Comparison of ENCODE assay signal across 1 cellular context in the genomic region with DNA sequence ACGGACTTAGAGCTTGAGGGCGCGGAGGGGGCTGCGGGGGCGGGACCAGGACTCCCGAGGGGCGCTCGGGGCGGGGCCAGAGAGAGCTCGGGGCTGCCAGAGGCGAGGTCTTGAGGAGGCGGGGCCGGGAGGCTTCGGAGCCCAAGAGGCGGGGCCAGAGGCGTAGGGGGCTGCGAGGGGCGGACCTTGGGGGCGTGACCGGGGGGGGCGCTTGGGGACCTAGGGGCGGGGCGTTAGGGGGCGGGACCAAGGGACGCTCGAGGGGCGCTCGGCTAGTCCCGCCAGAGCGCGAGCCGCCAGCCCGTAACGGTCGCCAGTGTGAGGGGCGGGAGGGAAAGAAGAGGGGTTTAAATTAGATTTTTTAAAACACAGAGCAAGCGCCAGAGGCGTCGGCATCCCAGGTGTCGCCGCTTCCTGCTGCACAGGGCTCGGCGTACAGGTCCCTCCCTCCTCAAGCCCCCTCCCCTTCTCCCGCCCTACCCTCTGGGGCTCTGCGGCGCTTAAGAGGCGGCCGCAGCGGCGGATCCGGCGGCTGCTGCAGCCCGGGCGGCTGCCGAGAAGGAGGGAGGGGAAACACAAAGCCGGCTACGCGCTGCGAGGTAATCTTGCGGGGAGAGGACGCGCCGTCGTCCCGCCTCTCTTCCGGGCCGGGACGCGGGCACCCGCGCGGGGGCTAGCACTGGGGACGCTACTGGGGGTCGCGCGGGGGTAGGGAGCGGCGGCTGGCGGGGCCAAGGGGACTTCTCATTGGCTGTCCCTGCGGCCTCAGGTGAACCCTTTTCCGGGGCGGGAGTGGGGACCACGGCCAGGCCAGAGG.
TF ChIP-seq lines count a peak whose summit lies in the region.

A gene with protein sequence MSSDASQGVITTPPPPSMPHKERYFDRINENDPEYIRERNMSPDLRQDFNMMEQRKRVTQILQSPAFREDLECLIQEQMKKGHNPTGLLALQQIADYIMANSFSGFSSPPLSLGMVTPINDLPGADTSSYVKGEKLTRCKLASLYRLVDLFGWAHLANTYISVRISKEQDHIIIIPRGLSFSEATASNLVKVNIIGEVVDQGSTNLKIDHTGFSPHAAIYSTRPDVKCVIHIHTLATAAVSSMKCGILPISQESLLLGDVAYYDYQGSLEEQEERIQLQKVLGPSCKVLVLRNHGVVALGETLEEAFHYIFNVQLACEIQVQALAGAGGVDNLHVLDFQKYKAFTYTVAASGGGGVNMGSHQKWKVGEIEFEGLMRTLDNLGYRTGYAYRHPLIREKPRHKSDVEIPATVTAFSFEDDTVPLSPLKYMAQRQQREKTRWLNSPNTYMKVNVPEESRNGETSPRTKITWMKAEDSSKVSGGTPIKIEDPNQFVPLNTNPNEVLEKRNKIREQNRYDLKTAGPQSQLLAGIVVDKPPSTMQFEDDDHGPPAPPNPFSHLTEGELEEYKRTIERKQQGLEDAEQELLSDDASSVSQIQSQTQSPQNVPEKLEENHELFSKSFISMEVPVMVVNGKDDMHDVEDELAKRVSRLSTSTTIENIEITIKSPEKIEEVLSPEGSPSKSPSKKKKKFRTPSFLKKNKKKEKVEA (plus strand): TSS at position 284 of the 817 bp plus-strand sequence. CDS start 92,670 bp downstream, outside the sequence.

TF ChIP-seq in WTC11, 78 proteins besides CTCF, POLR2A, EP300 and RAD21 (continued from another document and continues in another):
- TF ChIP-seq, protein P1, sequence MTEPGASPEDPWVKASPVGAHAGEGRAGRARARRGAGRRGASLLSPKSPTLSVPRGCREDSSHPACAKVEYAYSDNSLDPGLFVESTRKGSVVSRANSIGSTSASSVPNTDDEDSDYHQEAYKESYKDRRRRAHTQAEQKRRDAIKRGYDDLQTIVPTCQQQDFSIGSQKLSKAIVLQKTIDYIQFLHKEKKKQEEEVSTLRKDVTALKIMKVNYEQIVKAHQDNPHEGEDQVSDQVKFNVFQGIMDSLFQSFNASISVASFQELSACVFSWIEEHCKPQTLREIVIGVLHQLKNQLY (CRISPR knock-in tag; IDR thresholded peaks at IDR 0.05), result no peak
- TF ChIP-seq, protein P2, sequence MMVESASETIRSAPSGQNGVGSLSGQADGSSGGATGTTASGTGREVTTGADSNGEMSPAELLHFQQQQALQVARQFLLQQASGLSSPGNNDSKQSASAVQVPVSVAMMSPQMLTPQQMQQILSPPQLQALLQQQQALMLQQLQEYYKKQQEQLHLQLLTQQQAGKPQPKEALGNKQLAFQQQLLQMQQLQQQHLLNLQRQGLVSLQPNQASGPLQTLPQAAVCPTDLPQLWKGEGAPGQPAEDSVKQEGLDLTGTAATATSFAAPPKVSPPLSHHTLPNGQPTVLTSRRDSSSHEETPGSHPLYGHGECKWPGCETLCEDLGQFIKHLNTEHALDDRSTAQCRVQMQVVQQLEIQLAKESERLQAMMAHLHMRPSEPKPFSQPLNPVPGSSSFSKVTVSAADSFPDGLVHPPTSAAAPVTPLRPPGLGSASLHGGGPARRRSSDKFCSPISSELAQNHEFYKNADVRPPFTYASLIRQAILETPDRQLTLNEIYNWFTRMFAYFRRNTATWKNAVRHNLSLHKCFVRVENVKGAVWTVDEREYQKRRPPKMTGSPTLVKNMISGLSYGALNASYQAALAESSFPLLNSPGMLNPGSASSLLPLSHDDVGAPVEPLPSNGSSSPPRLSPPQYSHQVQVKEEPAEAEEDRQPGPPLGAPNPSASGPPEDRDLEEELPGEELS (CRISPR knock-in tag; IDR thresholded peaks at IDR 0.05), result peak; percentile 32; the same call in 1 of the 2 replicates
- TF ChIP-seq NR2C2 (CRISPR knock-in tag; IDR thresholded peaks at IDR 0.05), result no peak
- no peak for TF ChIP-seq ESRRA (CRISPR knock-in tag; IDR thresholded peaks at IDR 0.05; ENCODE audit: borderline replicate concordance)
- TF ChIP-seq CREM (CRISPR knock-in tag; IDR thresholded peaks at IDR 0.05), result peak; percentile 52; the same call in 1 of the 2 replicates
- no peak for TF ChIP-seq IRF2 (CRISPR knock-in tag; IDR thresholded peaks at IDR 0.05; ENCODE audit: borderline replicate concordance, low read depth)
- TF ChIP-seq, protein P3, sequence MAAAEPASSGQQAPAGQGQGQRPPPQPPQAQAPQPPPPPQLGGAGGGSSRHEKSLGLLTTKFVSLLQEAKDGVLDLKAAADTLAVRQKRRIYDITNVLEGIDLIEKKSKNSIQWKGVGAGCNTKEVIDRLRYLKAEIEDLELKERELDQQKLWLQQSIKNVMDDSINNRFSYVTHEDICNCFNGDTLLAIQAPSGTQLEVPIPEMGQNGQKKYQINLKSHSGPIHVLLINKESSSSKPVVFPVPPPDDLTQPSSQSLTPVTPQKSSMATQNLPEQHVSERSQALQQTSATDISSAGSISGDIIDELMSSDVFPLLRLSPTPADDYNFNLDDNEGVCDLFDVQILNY (CRISPR knock-in tag; IDR thresholded peaks at IDR 0.05), result no peak
- no peak for TF ChIP-seq TEAD1 (CRISPR knock-in tag; IDR thresholded peaks at IDR 0.05)
- TF ChIP-seq, protein P4, sequence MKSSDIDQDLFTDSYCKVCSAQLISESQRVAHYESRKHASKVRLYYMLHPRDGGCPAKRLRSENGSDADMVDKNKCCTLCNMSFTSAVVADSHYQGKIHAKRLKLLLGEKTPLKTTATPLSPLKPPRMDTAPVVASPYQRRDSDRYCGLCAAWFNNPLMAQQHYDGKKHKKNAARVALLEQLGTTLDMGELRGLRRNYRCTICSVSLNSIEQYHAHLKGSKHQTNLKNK (CRISPR knock-in tag; IDR thresholded peaks at IDR 0.05), result no peak
- TF ChIP-seq, protein P5, sequence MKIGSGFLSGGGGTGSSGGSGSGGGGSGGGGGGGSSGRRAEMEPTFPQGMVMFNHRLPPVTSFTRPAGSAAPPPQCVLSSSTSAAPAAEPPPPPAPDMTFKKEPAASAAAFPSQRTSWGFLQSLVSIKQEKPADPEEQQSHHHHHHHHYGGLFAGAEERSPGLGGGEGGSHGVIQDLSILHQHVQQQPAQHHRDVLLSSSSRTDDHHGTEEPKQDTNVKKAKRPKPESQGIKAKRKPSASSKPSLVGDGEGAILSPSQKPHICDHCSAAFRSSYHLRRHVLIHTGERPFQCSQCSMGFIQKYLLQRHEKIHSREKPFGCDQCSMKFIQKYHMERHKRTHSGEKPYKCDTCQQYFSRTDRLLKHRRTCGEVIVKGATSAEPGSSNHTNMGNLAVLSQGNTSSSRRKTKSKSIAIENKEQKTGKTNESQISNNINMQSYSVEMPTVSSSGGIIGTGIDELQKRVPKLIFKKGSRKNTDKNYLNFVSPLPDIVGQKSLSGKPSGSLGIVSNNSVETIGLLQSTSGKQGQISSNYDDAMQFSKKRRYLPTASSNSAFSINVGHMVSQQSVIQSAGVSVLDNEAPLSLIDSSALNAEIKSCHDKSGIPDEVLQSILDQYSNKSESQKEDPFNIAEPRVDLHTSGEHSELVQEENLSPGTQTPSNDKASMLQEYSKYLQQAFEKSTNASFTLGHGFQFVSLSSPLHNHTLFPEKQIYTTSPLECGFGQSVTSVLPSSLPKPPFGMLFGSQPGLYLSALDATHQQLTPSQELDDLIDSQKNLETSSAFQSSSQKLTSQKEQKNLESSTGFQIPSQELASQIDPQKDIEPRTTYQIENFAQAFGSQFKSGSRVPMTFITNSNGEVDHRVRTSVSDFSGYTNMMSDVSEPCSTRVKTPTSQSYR (CRISPR knock-in tag; IDR thresholded peaks at IDR 0.05), result no peak
- TF ChIP-seq, protein P6, sequence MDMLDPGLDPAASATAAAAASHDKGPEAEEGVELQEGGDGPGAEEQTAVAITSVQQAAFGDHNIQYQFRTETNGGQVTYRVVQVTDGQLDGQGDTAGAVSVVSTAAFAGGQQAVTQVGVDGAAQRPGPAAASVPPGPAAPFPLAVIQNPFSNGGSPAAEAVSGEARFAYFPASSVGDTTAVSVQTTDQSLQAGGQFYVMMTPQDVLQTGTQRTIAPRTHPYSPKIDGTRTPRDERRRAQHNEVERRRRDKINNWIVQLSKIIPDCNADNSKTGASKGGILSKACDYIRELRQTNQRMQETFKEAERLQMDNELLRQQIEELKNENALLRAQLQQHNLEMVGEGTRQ (CRISPR knock-in tag; IDR thresholded peaks at IDR 0.05), result no peak
- TF ChIP-seq, protein P7, sequence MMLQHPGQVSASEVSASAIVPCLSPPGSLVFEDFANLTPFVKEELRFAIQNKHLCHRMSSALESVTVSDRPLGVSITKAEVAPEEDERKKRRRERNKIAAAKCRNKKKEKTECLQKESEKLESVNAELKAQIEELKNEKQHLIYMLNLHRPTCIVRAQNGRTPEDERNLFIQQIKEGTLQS (CRISPR knock-in tag; conservative IDR thresholded peaks at IDR 0.05), result no peak
- no peak for TF ChIP-seq ZNF317 (CRISPR knock-in tag; IDR thresholded peaks at IDR 0.05; ENCODE audit: borderline replicate concordance, low read depth)
- TF ChIP-seq, protein P8, sequence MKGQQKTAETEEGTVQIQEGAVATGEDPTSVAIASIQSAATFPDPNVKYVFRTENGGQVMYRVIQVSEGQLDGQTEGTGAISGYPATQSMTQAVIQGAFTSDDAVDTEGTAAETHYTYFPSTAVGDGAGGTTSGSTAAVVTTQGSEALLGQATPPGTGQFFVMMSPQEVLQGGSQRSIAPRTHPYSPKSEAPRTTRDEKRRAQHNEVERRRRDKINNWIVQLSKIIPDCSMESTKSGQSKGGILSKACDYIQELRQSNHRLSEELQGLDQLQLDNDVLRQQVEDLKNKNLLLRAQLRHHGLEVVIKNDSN (CRISPR knock-in tag; IDR thresholded peaks at IDR 0.05), result peak; percentile 56; the same call in 1 of the 2 replicates
- TF ChIP-seq, protein P9, sequence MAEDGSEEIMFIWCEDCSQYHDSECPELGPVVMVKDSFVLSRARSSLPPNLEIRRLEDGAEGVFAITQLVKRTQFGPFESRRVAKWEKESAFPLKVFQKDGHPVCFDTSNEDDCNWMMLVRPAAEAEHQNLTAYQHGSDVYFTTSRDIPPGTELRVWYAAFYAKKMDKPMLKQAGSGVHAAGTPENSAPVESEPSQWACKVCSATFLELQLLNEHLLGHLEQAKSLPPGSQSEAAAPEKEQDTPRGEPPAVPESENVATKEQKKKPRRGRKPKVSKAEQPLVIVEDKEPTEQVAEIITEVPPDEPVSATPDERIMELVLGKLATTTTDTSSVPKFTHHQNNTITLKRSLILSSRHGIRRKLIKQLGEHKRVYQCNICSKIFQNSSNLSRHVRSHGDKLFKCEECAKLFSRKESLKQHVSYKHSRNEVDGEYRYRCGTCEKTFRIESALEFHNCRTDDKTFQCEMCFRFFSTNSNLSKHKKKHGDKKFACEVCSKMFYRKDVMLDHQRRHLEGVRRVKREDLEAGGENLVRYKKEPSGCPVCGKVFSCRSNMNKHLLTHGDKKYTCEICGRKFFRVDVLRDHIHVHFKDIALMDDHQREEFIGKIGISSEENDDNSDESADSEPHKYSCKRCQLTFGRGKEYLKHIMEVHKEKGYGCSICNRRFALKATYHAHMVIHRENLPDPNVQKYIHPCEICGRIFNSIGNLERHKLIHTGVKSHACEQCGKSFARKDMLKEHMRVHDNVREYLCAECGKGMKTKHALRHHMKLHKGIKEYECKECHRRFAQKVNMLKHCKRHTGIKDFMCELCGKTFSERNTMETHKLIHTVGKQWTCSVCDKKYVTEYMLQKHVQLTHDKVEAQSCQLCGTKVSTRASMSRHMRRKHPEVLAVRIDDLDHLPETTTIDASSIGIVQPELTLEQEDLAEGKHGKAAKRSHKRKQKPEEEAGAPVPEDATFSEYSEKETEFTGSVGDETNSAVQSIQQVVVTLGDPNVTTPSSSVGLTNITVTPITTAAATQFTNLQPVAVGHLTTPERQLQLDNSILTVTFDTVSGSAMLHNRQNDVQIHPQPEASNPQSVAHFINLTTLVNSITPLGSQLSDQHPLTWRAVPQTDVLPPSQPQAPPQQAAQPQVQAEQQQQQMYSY (CRISPR knock-in tag; IDR thresholded peaks at IDR 0.05), result no peak
- no peak for TF ChIP-seq ZBTB21 (CRISPR knock-in tag; IDR thresholded peaks at IDR 0.05; ENCODE audit: borderline replicate concordance)
- 0 out of 2 replicates have a peak, but pooled peaks have one; percentile 27 for TF ChIP-seq FOXK1 (CRISPR knock-in tag; IDR thresholded peaks at IDR 0.05)
- no peak for TF ChIP-seq ATF1 (CRISPR knock-in tag; IDR thresholded peaks at IDR 0.05)
- TF ChIP-seq ZNF138 (CRISPR knock-in tag; conservative IDR thresholded peaks at IDR 0.05), result no peak
- TF ChIP-seq JUN (CRISPR knock-in tag; IDR thresholded peaks at IDR 0.05), result no peak
- no peak for TF ChIP-seq SMAD4 (CRISPR knock-in tag; IDR thresholded peaks at IDR 0.05)
- no peak for TF ChIP-seq ZNF232 (CRISPR knock-in tag; IDR thresholded peaks at IDR 0.05)
- no peak for TF ChIP-seq SOX15 (CRISPR knock-in tag; IDR thresholded peaks at IDR 0.05)
- no peak for TF ChIP-seq NFATC4 (CRISPR knock-in tag; IDR thresholded peaks at IDR 0.05)
- TF ChIP-seq GABPB1 (CRISPR knock-in tag; IDR thresholded peaks at IDR 0.05), result 0 out of 2 replicates have a peak, but pooled peaks have one; percentile 36
- 0 out of 2 replicates have a peak, but pooled peaks have one; percentile 67 for TF ChIP-seq KAT7 (CRISPR knock-in tag; IDR thresholded peaks at IDR 0.05; ENCODE audit: borderline replicate concordance)
- TF ChIP-seq, protein P10, sequence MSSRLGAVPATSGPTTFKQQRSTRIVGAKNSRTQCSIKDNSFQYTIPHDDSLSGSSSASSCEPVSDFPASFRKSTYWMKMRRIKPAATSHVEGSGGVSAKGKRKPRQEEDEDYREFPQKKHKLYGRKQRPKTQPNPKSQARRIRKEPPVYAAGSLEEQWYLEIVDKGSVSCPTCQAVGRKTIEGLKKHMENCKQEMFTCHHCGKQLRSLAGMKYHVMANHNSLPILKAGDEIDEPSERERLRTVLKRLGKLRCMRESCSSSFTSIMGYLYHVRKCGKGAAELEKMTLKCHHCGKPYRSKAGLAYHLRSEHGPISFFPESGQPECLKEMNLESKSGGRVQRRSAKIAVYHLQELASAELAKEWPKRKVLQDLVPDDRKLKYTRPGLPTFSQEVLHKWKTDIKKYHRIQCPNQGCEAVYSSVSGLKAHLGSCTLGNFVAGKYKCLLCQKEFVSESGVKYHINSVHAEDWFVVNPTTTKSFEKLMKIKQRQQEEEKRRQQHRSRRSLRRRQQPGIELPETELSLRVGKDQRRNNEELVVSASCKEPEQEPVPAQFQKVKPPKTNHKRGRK (CRISPR knock-in tag; IDR thresholded peaks at IDR 0.05; ENCODE audit: borderline replicate concordance), result no peak
- TF ChIP-seq RELA (CRISPR knock-in tag; IDR thresholded peaks at IDR 0.05; ENCODE audit: borderline replicate concordance), result no peak
- TF ChIP-seq, protein P11, sequence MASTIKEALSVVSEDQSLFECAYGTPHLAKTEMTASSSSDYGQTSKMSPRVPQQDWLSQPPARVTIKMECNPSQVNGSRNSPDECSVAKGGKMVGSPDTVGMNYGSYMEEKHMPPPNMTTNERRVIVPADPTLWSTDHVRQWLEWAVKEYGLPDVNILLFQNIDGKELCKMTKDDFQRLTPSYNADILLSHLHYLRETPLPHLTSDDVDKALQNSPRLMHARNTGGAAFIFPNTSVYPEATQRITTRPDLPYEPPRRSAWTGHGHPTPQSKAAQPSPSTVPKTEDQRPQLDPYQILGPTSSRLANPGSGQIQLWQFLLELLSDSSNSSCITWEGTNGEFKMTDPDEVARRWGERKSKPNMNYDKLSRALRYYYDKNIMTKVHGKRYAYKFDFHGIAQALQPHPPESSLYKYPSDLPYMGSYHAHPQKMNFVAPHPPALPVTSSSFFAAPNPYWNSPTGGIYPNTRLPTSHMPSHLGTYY (CRISPR knock-in tag; IDR thresholded peaks at IDR 0.05), result no peak
- peak; percentile 84; the same call in 1 of the 2 replicates for TF ChIP-seq ETV6 (CRISPR knock-in tag; IDR thresholded peaks at IDR 0.05)
